18 cellular contexts compared by ENCODE assay signal in the genomic region with DNA sequence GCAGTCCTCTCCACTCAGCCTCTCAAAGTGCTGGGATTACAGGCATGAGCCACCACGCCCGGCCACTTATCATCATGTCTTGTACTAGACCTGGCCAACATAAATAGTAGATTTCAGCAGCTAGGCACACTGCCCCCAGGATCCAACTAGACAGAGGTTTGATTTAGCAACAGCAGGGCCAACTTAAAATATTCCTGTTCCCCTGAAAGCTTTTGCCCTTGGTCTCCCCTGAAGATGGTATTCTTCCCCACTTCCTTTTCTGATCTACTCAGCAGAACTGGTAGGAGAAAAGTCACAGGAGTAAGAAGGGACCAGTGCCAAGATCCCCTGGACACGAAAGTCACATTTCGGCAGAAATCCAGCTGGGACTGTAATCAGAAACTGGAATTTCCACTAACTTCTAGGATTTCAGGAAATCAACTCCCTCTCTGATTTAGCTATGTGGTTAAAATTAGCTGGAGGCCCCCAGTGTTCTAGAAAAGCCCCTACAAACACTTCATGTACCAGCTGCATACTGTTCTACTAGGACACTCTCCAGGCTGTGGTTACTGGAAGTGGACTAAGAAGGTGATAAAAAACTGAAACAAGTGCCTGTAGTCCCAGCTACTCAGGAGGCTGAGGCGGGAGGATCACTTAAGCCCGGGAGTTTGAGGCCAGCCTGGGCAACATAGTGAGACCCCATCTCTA. TPM values are rescaled to one million over a fixed set of nuclear protein-coding genes. Genes with fewer than 3 reads are reported as not detected.
DNase-seq lines count a peak whose midpoint lies in the region; ATAC-seq and TF ChIP-seq lines count a peak whose summit lies in the region.
"Had no signal": no experiment of that assay in that cellular context is flagged by ENCODE, and none has a peak within 500 bp of the region (broad histone marks: within the 10 kb centered on the region; RNA-seq: fewer than 3 reads in every experiment).

No MANE protein-coding gene starts in this region.

- no peak overlapping the region for H3K23ac ChIP-seq in trophoblast cell (ENCODE audit: low read length)

- H3K79me1 ChIP-seq in trophoblast cell (ENCODE audit: low read length), result no peaks in the 10 kb centered on the region

- H3K4me2 ChIP-seq in trophoblast cell (ENCODE audit: low read length), result no peak overlapping the region

- no peaks in the 10 kb centered on the region for H3K36me3 ChIP-seq in trophoblast cell (ENCODE audit: control insufficient read depth in 1 of 2, insufficient read depth in 2 of 2, low read length in 2 of 2)
- no peaks in the 10 kb centered on the region for H3K36me3 ChIP-seq in brain microvascular endothelial cell (replicated peaks)

- no peak overlapping the region for H2AK5ac ChIP-seq in trophoblast cell (ENCODE audit: low read length)

- no peak overlapping the region for H3K14ac ChIP-seq in trophoblast cell (ENCODE audit: low read length)

- ATAC-seq in Right ventricle myocardium inferior (peak; percentile 62), Right ventricle myocardium superior (ENCODE audit: poor library complexity) (peak; percentile 44), omental fat pad (ENCODE audit: low FRiP score) (peak; percentile 12), GM18861 (IDR thresholded peaks at IDR 0.05; ENCODE audit: unreplicated experiment) (no peak)
- ATAC-seq: activated CD8-positive, alpha-beta memory T cell treated with anti-CD3 and anti-CD28 coated beads, Interleukin-2, amount 10 ng/mL, durations not matched to agents 7 days and 5 days had no signal

- intact Hi-C loops in Right ventricle myocardium inferior (cut with DNase I), result no loop called here
- intact Hi-C loops in cardiac septum (cut with DNase I), result loop anchor here (5.0 to 10.0 kb wide), 3 partner anchors 67 to 320 kb away; no protein-coding TSS in a partner anchor
- intact Hi-C loops in Right ventricle myocardium superior (cut with DNase I), result loop anchor here (5.0 kb wide), 1 partner anchor 173 kb away; the partner anchor contains the start of gene SIK2

- H2BK12ac ChIP-seq in trophoblast cell (ENCODE audit: low read length), result no peak overlapping the region

- no peak overlapping the region for H4K8ac ChIP-seq in trophoblast cell (ENCODE audit: low read depth, low read length)

- DNase-seq in Right ventricle myocardium inferior (ENCODE audit: missing footprints) (no peak), cardiac septum (ENCODE audit: low spot score) (no peak), Right ventricle myocardium superior (peak; percentile 51), omental fat pad (ENCODE audit: low spot score) (no peak), trophoblast cell (no peak), AML-193 (lab: John Stamatoyannopoulos, UW) (no peak), brain microvascular endothelial cell (no peak)
- DNase-seq: 8988T; activated CD8-positive, alpha-beta memory T cell treated with anti-CD3 and anti-CD28 coated beads, Interleukin-2, amount 10 ng/mL, durations not matched to agents 7 days and 5 days; activated gamma-delta T cell treated with Interleukin-2 at 50 U/mL for 16 hours; CD8-positive, alpha-beta memory T cell; central memory CD4-positive, alpha-beta T cell; erythroblast; GDM1; KG1; NCI-H1436 treated with DMSO at 0.1 percent for 48 hours had no signal

- TF ChIP-seq CTCF in omental fat pad (IDR thresholded peaks at IDR 0.05), result no peak
- TF ChIP-seq CTCF in brain microvascular endothelial cell (IDR thresholded peaks at IDR 0.05; ENCODE audit: low read depth, low read length, missing control alignments), result no peak

- no peak overlapping the region for H2AFZ ChIP-seq in trophoblast cell (ENCODE audit: insufficient read depth, low read length, poor library complexity)

- no peak overlapping the region for H2BK120ac ChIP-seq in trophoblast cell (ENCODE audit: insufficient read depth, low read length, poor library complexity)

- in situ Hi-C loops in brain microvascular endothelial cell (cut with HindIII; ENCODE audit: low pct_ligation_motif_present, low sequenced_read_pairs), result no loop called here

- no peaks in the 10 kb centered on the region for H3K79me2 ChIP-seq in trophoblast cell (ENCODE audit: control insufficient read depth, insufficient read depth, low read length, poor library complexity)

- no peak overlapping the region for H4K12ac ChIP-seq in trophoblast cell (ENCODE audit: low read depth, low read length)

- no peak overlapping the region for H2BK5ac ChIP-seq in trophoblast cell (ENCODE audit: low read depth, low read length, poor library complexity)

- peaks cover 0 to 2% of the 10 kb centered on the region in 2 experiments for H3K4me1 ChIP-seq in trophoblast cell (ENCODE audit: control insufficient read depth in 1 of 2, insufficient read depth in 2 of 2, low read length in 2 of 2)

- H3K18ac ChIP-seq in trophoblast cell (ENCODE audit: low read length), result no peak overlapping the region

- H3K27ac ChIP-seq in trophoblast cell (ENCODE audit: low read depth, low read length) (no peak overlapping the region), brain microvascular endothelial cell (no peak overlapping the region)
- H3K27ac ChIP-seq: VCaP had no signal

- no peaks in the 10 kb centered on the region for H3K9me3 ChIP-seq in trophoblast cell (ENCODE audit: insufficient read depth, low read depth, low read length)

- no peak overlapping the region for H4K91ac ChIP-seq in trophoblast cell (ENCODE audit: low read depth, low read length)

- no peak overlapping the region for H3K9ac ChIP-seq in trophoblast cell (ENCODE audit: low read length)

- no CpG with 5 or more reads among the region's 6 CpGs for WGBS in trophoblast cell (ENCODE audit: extremely low coverage, insufficient coverage, insufficient read length)

- H3K4ac ChIP-seq in trophoblast cell (ENCODE audit: low read depth, low read length), result no peak overlapping the region

- H3K27me3 ChIP-seq in trophoblast cell (ENCODE audit: insufficient read depth, low read length) (no peaks in the 10 kb centered on the region), brain microvascular endothelial cell (replicated peaks) (no peaks in the 10 kb centered on the region)

- H3K4me3 ChIP-seq in trophoblast cell (ENCODE audit: low read depth, low read length) (no peak overlapping the region), brain microvascular endothelial cell (ENCODE audit: low read depth, low read length) (no peak overlapping the region)

RNA-seq across cellular contexts. Expression of gene PPP2R1B, which starts 9.0 kb away (rescaled TPM):
- total RNA-seq in Right ventricle myocardium inferior (7.8 TPM), cardiac septum (12.9 TPM), Right ventricle myocardium superior (7.7 TPM), omental fat pad (100 to 1,000 TPM in 2 of 4 donors, 10 to 100 TPM in 2; 30.9 to 139 (median 78.8) TPM)
- polyA plus RNA-seq in trophoblast cell (2013), result 17.9 and 18.6 TPM in 2 replicates
